In the genomic region with DNA sequence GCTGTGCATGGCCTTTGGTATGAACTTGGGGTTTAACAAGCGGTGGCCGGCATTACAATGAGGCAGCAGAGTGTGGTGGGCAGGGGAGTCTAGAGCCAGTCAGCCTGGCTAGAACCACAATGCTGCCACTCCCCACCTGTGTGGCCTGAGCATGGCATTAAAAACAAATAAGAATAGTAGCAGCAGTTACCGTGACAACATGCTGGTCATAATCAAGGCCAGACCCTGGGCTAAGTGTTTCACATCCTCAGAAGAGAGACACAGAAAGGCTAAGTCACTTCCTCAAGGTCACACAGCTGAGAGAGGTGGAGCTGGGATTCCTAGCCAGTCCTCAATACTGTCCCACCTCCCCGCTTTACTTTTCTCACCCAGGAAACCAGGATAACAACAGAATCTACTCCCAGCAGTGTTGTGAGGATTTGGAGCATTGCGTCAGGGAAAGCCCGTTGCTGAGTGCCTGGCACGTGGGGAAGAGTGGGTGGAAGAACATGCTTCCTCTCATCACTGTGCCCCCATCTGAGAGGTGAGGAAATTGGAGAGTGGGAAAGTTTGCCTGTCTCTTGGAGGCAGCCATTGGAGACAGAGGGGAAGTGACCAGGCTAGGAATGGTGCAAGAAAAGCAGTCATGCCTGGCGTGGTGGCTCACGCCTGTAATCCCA, we compare ENCODE assay signal across 14 cellular contexts.
"Had no signal": no experiment of that assay in that cellular context is flagged by ENCODE, and none has a peak within 500 bp of the region (broad histone marks: within the 10 kb centered on the region; RNA-seq: fewer than 3 reads in every experiment).

No MANE protein-coding gene starts in this region.

- H3K27me3 Mint-ChIP-seq: activated CD4-positive, alpha-beta T cell treated with anti-CD3 and anti-CD28 coated beads for 36 hours; activated CD8-positive, alpha-beta T cell treated with anti-CD3 and anti-CD28 coated beads for 36 hours; natural killer cell treated with Interleukin-12 subunit alpha and Interleukin-12 subunit beta and Interleukin-15 and Interleukin-18, amount 100 ng/mL, for 72 hours had no signal

- H3K9me3 Mint-ChIP-seq: activated CD8-positive, alpha-beta T cell treated with anti-CD3 and anti-CD28 coated beads for 36 hours; activated naive CD4-positive, alpha-beta T cell treated with anti-CD3 and anti-CD28 coated beads for 36 hours; natural killer cell treated with Interleukin-12 subunit alpha and Interleukin-12 subunit beta and Interleukin-15 and Interleukin-18, amount 100 ng/mL, for 72 hours had no signal

- H3K4me3 Mint-ChIP-seq: activated CD4-positive, alpha-beta T cell treated with anti-CD3 and anti-CD28 coated beads for 36 hours; activated CD8-positive, alpha-beta T cell treated with anti-CD3 and anti-CD28 coated beads for 36 hours; activated naive CD4-positive, alpha-beta T cell treated with anti-CD3 and anti-CD28 coated beads for 36 hours; natural killer cell treated with Interleukin-12 subunit alpha and Interleukin-12 subunit beta and Interleukin-15 and Interleukin-18, amount 100 ng/mL, for 72 hours had no signal

- ATAC-seq: activated CD4-positive, alpha-beta T cell treated with anti-CD3 and anti-CD28 coated beads for 36 hours; activated CD8-positive, alpha-beta T cell treated with anti-CD3 and anti-CD28 coated beads for 36 hours; gastrocnemius medialis; heart right ventricle; left lung; psoas muscle had no signal

- DNase-seq: activated CD4-positive, alpha-beta T cell treated with anti-CD3 and anti-CD28 coated beads for 36 hours; activated CD8-positive, alpha-beta memory T cell treated with anti-CD3 and anti-CD28 coated beads, Interleukin-2, amount 50 U/mL, for 4 hours; activated CD8-positive, alpha-beta T cell treated with anti-CD3 and anti-CD28 coated beads for 36 hours; activated naive CD4-positive, alpha-beta T cell treated with anti-CD3 and anti-CD28 coated beads for 36 hours; gastrocnemius medialis; heart right ventricle; islet precursor cell; mesenchymal stem cell; psoas muscle; stimulated activated CD4-positive, alpha-beta T cell treated with anti-CD3 and anti-CD28 coated beads, Interleukin-2, amount 100 ng/mL, for 48 hours; SW 1271; thyroid gland had no signal

- H3K27ac Mint-ChIP-seq: activated CD4-positive, alpha-beta T cell treated with anti-CD3 and anti-CD28 coated beads for 36 hours; activated CD8-positive, alpha-beta T cell treated with anti-CD3 and anti-CD28 coated beads for 36 hours; activated naive CD4-positive, alpha-beta T cell treated with anti-CD3 and anti-CD28 coated beads for 36 hours; natural killer cell treated with Interleukin-12 subunit alpha and Interleukin-12 subunit beta and Interleukin-15 and Interleukin-18, amount 100 ng/mL, for 72 hours had no signal

- H3K4me1 Mint-ChIP-seq: activated CD4-positive, alpha-beta T cell treated with anti-CD3 and anti-CD28 coated beads for 36 hours had no signal
